Comparison of ENCODE assay signal across 1 cellular context in genomic region chr19:49145485-49146407, GRCh38.
A peak's percentile ranks its signal among the peaks of the same experiment; 100 is the strongest.
TF ChIP-seq lines count a peak whose summit lies in the region.

No MANE protein-coding gene starts in this region.

TF ChIP-seq in A549, 52 proteins besides CTCF, POLR2A, EP300 and RAD21 (continued from another document):
- TF ChIP-seq NFE2L2 (conservative IDR thresholded peaks at IDR 0.05; ENCODE audit: low read length) (no peak), SMC3 (IDR thresholded peaks at IDR 0.05) (peak; percentile 85), FOSB (CRISPR knock-in tag; IDR thresholded peaks at IDR 0.05) (no peak)
